19 cellular contexts compared by ENCODE assay signal in genomic region chr1:159856576-159856975, GRCh38. TPM values are rescaled to one million over a fixed set of nuclear protein-coding genes. Genes with fewer than 3 reads are reported as not detected.
A peak's percentile ranks its signal among the peaks of the same experiment; 100 is the strongest.
DNase-seq lines count a peak whose midpoint lies in the region; ATAC-seq and TF ChIP-seq lines count a peak whose summit lies in the region.
"Had no signal": no experiment of that assay in that cellular context is flagged by ENCODE, and none has a peak within 500 bp of the region (broad histone marks: within the 10 kb centered on the region; RNA-seq: fewer than 3 reads in every experiment).

No MANE protein-coding gene starts in this region.

- TF ChIP-seq CTCF in astrocyte of the spinal cord (IDR thresholded peaks at IDR 0.05; ENCODE audit: low read depth, low read length) (no peak), heart left ventricle (IDR thresholded peaks at IDR 0.05) (no peak)

- TF ChIP-seq POLR2A in heart left ventricle (IDR thresholded peaks at IDR 0.05), result no peak

- H3K4me1 Mint-ChIP-seq in CD4-positive, alpha-beta memory T cell, result peaks cover 9 to 25% (median 12%) of the 10 kb centered on the region in 4 donors
- H3K4me1 Mint-ChIP-seq in naive thymus-derived CD4-positive, alpha-beta T cell, result peaks cover 11 to 34% (median 23%) of the 10 kb centered on the region in 7 donors

- H3K4me3 Mint-ChIP-seq in CD4-positive, alpha-beta memory T cell, result peak overlapping the region; percentile 6 to 75 (median 54)
- peak overlapping the region in 8 of 10 donors; percentile 22 to 96 (median 60) for H3K4me3 Mint-ChIP-seq in naive thymus-derived CD4-positive, alpha-beta T cell
- H3K4me3 Mint-ChIP-seq: T-helper 1 cell treated with Interleukin-12 subunit alpha and Interleukin-12 subunit beta and Interleukin-4 antibody, amounts not matched to agents 30 μg/mL and 1 μg/mL, for 36 hours had no signal

- H3K4me3 ChIP-seq in CD4-positive, alpha-beta memory T cell (ENCODE audit: low read length in 2 of 2), result no peak overlapping the region
- no peak overlapping the region for H3K4me3 ChIP-seq in astrocyte of the spinal cord (ENCODE audit: low read depth, low read length)
- H3K4me3 ChIP-seq in naive thymus-derived CD4-positive, alpha-beta T cell (ENCODE audit: low read length), result no peak overlapping the region
- H3K4me3 ChIP-seq in heart left ventricle, result no peak overlapping the region
- H3K4me3 ChIP-seq: heart right ventricle, upper lobe of left lung had no signal

- peaks cover 14% of the 10 kb centered on the region for H3K4me1 ChIP-seq in CD4-positive, alpha-beta memory T cell (ENCODE audit: insufficient read depth, low read length)
- H3K4me1 ChIP-seq in naive thymus-derived CD4-positive, alpha-beta T cell (ENCODE audit: control insufficient read depth in 2 of 2, insufficient read depth in 2 of 2, low read length in 2 of 2), result peaks cover 0 to 3% of the 10 kb centered on the region in 2 donors
- H3K4me1 ChIP-seq in heart left ventricle, result peaks cover 0 to 18% (median 11%) of the 10 kb centered on the region in 12 donors

- no peaks in the 10 kb centered on the region for H3K9me3 ChIP-seq in CD4-positive, alpha-beta memory T cell (ENCODE audit: control insufficient read depth in 1 of 2, low read length in 2 of 2)
- no peaks in the 10 kb centered on the region for H3K9me3 ChIP-seq in naive thymus-derived CD4-positive, alpha-beta T cell (ENCODE audit: control insufficient read depth in 2 of 3, low read length in 3 of 3)
- no peaks in the 10 kb centered on the region for H3K9me3 ChIP-seq in heart left ventricle
- H3K9me3 ChIP-seq: heart right ventricle, upper lobe of left lung had no signal

- POLR2A ChIA-PET in CD4-positive, alpha-beta memory T cell (lab: Charles Lee; ENCODE audit: partially characterized antibody), result interaction anchor here (5.3 kb wide), 1 partner anchor 30 kb away, joined by 22 read pairs; the partner anchor contains the start of gene SLAMF8
- POLR2A ChIA-PET in naive thymus-derived CD4-positive, alpha-beta T cell (lab: Charles Lee), result interaction anchor here (4.5 kb wide), 1 partner anchor 67 kb away, joined by 30 read pairs; the partner anchor contains the start of gene TAGLN2

- peak overlapping the region in 6 of 7 donors; percentile 23 to 85 (median 70) for H3K27ac Mint-ChIP-seq in CD4-positive, alpha-beta memory T cell
- H3K27ac Mint-ChIP-seq in naive thymus-derived CD4-positive, alpha-beta T cell, result peak overlapping the region in 5 of 9 donors; percentile 39 to 71 (median 61)
- H3K27ac Mint-ChIP-seq: T-helper 1 cell treated with Interleukin-12 subunit alpha and Interleukin-12 subunit beta and Interleukin-4 antibody, amounts not matched to agents 30 μg/mL and 1 μg/mL, for 36 hours had no signal

- H3K27me3 Mint-ChIP-seq in CD4-positive, alpha-beta memory T cell, result no peaks in the 10 kb centered on the region
- H3K27me3 Mint-ChIP-seq in naive thymus-derived CD4-positive, alpha-beta T cell, result peaks cover 0 to 26% (median 0%) of the 10 kb centered on the region in 5 donors

- intact Hi-C loops in CD4-positive, alpha-beta memory T cell (cut with micrococcal nuclease), result no loop called here
- intact Hi-C loops in naive thymus-derived CD4-positive, alpha-beta T cell (cut with micrococcal nuclease), result no loop called here
- intact Hi-C loops in heart left ventricle (cut with DNase I), result loop anchor here in 3 of 10 donors (10.0 kb wide), 1 partner anchor 68 kb away; the partner anchor contains the start of gene TAGLN2 (in 3 of the 3)

- in situ Hi-C loops in astrocyte of the spinal cord (cut with HindIII; ENCODE audit: low sequenced_read_pairs), result no loop called here

- no peak for ATAC-seq in naive thymus-derived CD4-positive, alpha-beta T cell
- no peak for ATAC-seq in heart left ventricle
- no peak for ATAC-seq in HG02763 (IDR thresholded peaks at IDR 0.05; ENCODE audit: unreplicated experiment)
- no peak for ATAC-seq in GM21576 (IDR thresholded peaks at IDR 0.05; ENCODE audit: unreplicated experiment)
- ATAC-seq: heart right ventricle, left ventricle myocardium superior had no signal

- CTCF ChIA-PET in CD4-positive, alpha-beta memory T cell (lab: Charles Lee; ENCODE audit: partially characterized antibody), result interaction anchor here (1.7 to 2.0 kb wide), 2 partner anchors 36 to 57 kb away, joined by 5 to 7 read pairs; no protein-coding TSS in a partner anchor
- CTCF ChIA-PET in naive thymus-derived CD4-positive, alpha-beta T cell (lab: Charles Lee), result interaction anchor here (0.6 kb wide), 1 partner anchor 34 kb away, joined by 3 read pairs; no protein-coding TSS in a partner anchor

- H3K36me3 ChIP-seq in CD4-positive, alpha-beta memory T cell (ENCODE audit: insufficient read depth, low read length), result no peaks in the 10 kb centered on the region
- H3K36me3 ChIP-seq in naive thymus-derived CD4-positive, alpha-beta T cell (ENCODE audit: control insufficient read depth in 2 of 3, insufficient read depth in 3 of 3, low read length in 3 of 3), result no peaks in the 10 kb centered on the region
- H3K36me3 ChIP-seq in heart left ventricle, result no peaks in the 10 kb centered on the region

- peaks cover 0 to 1% of the 10 kb centered on the region in 2 donors for H3K36me3 Mint-ChIP-seq in CD4-positive, alpha-beta memory T cell
- peaks cover 0 to 2% (median 0%) of the 10 kb centered on the region in 5 donors for H3K36me3 Mint-ChIP-seq in naive thymus-derived CD4-positive, alpha-beta T cell

- DNase-seq in CD4-positive, alpha-beta memory T cell, result no peak
- DNase-seq in DMS53 (lab: John Stamatoyannopoulos, UW) (peak; percentile 50), astrocyte of the spinal cord (ENCODE audit: low read depth, low spot score) (peak; percentile 45), heart left ventricle (no peak)
- DNase-seq in naive thymus-derived CD4-positive, alpha-beta T cell, result no peak
- DNase-seq: activated CD4-positive, alpha-beta T cell treated with anti-CD3 and anti-CD28 coated beads, Interleukin-2, amount 50 U/mL, for 1 hour; Calu3; heart right ventricle; left ventricle myocardium superior; MM.1S; NCI-H82; SIG-M5; stimulated activated CD4-positive, alpha-beta T cell treated with anti-CD3 and anti-CD28 coated beads, Interleukin-4, amount 100 ng/mL, for 1 hour; upper lobe of left lung had no signal

- H3K27ac ChIP-seq in CD4-positive, alpha-beta memory T cell (ENCODE audit: low read depth, low read length), result no peak overlapping the region
- no peak overlapping the region for H3K27ac ChIP-seq in naive thymus-derived CD4-positive, alpha-beta T cell (ENCODE audit: low read depth, low read length)
- no peak overlapping the region for H3K27ac ChIP-seq in heart left ventricle

- no peaks in the 10 kb centered on the region for H3K27me3 ChIP-seq in CD4-positive, alpha-beta memory T cell (ENCODE audit: insufficient read depth, low read length)
- H3K27me3 ChIP-seq in naive thymus-derived CD4-positive, alpha-beta T cell (ENCODE audit: control insufficient read depth in 2 of 2, insufficient read depth in 2 of 2, low read length in 2 of 2), result no peaks in the 10 kb centered on the region
- H3K27me3 ChIP-seq in heart left ventricle, result no peaks in the 10 kb centered on the region
- H3K27me3 ChIP-seq: heart right ventricle, upper lobe of left lung had no signal

- WGBS in heart left ventricle, 4 donors, result 75 to 98% (median 92%) methylated on average over 1 of the region's 1 CpG

- peaks cover 0 to 2% (median 0%) of the 10 kb centered on the region in 8 donors for H3K9me3 Mint-ChIP-seq in CD4-positive, alpha-beta memory T cell
- peaks cover 0 to under 1% (median 0%) of the 10 kb centered on the region in 11 donors for H3K9me3 Mint-ChIP-seq in naive thymus-derived CD4-positive, alpha-beta T cell
- H3K9me3 Mint-ChIP-seq: T-helper 1 cell treated with Interleukin-12 subunit alpha and Interleukin-12 subunit beta and Interleukin-4 antibody, amounts not matched to agents 30 μg/mL and 1 μg/mL, for 36 hours had no signal

RNA-seq across cellular contexts. Expression of gene VSIG8, which starts 5.9 kb away (rescaled TPM):
- total RNA-seq in CD4-positive, alpha-beta memory T cell, result not detected
- not detected for polyA plus RNA-seq in CD4-positive, alpha-beta memory T cell
- total RNA-seq in naive thymus-derived CD4-positive, alpha-beta T cell, result not detected
- polyA plus RNA-seq in naive thymus-derived CD4-positive, alpha-beta T cell, result not detected
- total RNA-seq in heart left ventricle, result not detected
- under 1 TPM in 1 of 2 donors, not detected in 1; 0.27 TPM for polyA plus RNA-seq in heart left ventricle
- total RNA-seq: Calu3, endothelial cell of umbilical vein, heart right ventricle, left ventricle myocardium superior, renal cortical epithelial cell had no signal
- polyA plus RNA-seq: endothelial cell of umbilical vein had no signal

RNA-seq across cellular contexts. Expression of gene SLAMF8, which starts 29.9 kb away (rescaled TPM):
- total RNA-seq in CD4-positive, alpha-beta memory T cell, result 1 to 10 TPM; 2.0 TPM
- not detected for polyA plus RNA-seq in CD4-positive, alpha-beta memory T cell
- 1 to 10 TPM in 4 of 5 experiments, under 1 TPM in 1; 0.27 to 1.7 (median 1.3) TPM for total RNA-seq in naive thymus-derived CD4-positive, alpha-beta T cell
- not detected for polyA plus RNA-seq in naive thymus-derived CD4-positive, alpha-beta T cell
- 10 to 100 TPM in 1 of 9 donors, 1 to 10 TPM in 7, under 1 TPM in 1; 0.79 to 44.9 (median 1.8) TPM for total RNA-seq in heart left ventricle
- polyA plus RNA-seq in heart left ventricle, result 1 to 10 TPM in 1 of 2 donors, under 1 TPM in 1; 0.50 to 1.5 TPM
- total RNA-seq: Calu3, endothelial cell of umbilical vein had no signal
- polyA plus RNA-seq: endothelial cell of umbilical vein had no signal

RNA-seq across cellular contexts. Expression of gene CFAP45, which starts 43.4 kb away (rescaled TPM):
- under 1 TPM in 1 of 2 experiments, not detected in 1; 0.67 TPM for total RNA-seq in CD4-positive, alpha-beta memory T cell
- under 1 TPM; 0.15 to 0.52 TPM for polyA plus RNA-seq in CD4-positive, alpha-beta memory T cell
- 1 to 10 TPM in 2 of 5 experiments, under 1 TPM in 3; 0.53 to 2.8 (median 0.92) TPM for total RNA-seq in naive thymus-derived CD4-positive, alpha-beta T cell
- polyA plus RNA-seq in naive thymus-derived CD4-positive, alpha-beta T cell, result under 1 TPM; 0.17 to 0.57 TPM
- total RNA-seq in heart left ventricle, result 1 to 10 TPM in 1 of 9 donors, under 1 TPM in 6, not detected in 2; 0.31 to 1.8 (median 0.62) TPM
- 1 to 10 TPM in 1 of 2 donors, under 1 TPM in 1; 0.29 to 1.3 TPM for polyA plus RNA-seq in heart left ventricle

RNA-seq across cellular contexts. Expression of gene FCRL6, which starts 54.4 kb away (rescaled TPM):
- total RNA-seq in CD4-positive, alpha-beta memory T cell, result under 1 TPM; 0.41 to 0.55 TPM
- under 1 TPM; 0.20 to 0.78 TPM for polyA plus RNA-seq in CD4-positive, alpha-beta memory T cell
- 10 to 100 TPM in 1 of 5 experiments, 1 to 10 TPM in 1, under 1 TPM in 3; 0.27 to 41.4 (median 0.51) TPM for total RNA-seq in naive thymus-derived CD4-positive, alpha-beta T cell
- under 1 TPM; 0.15 to 0.43 TPM for polyA plus RNA-seq in naive thymus-derived CD4-positive, alpha-beta T cell
- total RNA-seq in heart left ventricle, result 1 to 10 TPM in 2 of 9 donors, under 1 TPM in 1, not detected in 6; 0.21 to 2.0 (median 1.9) TPM
- polyA plus RNA-seq in heart left ventricle, result not detected
- total RNA-seq: Calu3, endothelial cell of umbilical vein had no signal

Comparison
In these comparisons a context has a peak if more than half of its experiments do, and no peak if none do; other contexts are left out.
1. DNase-seq: peak in DMS53 (single experiment) and astrocyte of the spinal cord (single experiment); none in CD4-positive, alpha-beta memory T cell (0 of 5), naive thymus-derived CD4-positive, alpha-beta T cell (0 of 9) and heart left ventricle (0 of 5).